Comparison of ENCODE assay signal across 9 cellular contexts in the genomic region with DNA sequence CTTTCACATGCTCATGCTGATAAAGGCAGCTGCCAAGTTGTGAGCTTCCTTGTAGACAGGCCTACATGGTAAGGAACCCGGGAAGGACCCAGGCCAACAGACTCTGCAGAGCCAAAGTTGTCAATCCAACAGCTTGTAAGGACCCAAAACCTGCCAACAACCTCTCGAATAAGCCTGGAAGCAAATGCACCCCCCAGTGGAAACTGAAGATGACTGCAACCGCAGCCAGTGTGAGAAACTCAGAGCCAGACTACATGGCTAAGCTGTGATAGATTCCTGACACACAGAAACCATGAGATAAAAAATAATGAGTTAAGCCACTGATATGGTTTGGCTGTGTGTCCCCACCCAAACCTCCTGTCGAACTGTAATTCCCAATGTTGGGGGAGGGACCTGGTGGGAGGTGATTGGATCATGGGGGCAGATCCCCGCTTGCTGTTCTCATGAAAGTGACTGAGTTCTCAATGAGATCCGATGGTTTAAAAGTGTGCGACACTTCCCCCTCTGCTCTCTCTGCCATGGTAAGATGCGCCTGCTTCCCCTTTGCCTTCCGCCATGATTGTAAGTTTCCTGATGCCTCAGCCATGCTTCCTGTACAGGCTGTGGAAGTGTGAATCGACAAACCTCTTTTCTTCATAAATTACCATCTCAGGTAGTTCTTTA. TPM values are rescaled to one million over a fixed set of nuclear protein-coding genes. Genes with fewer than 3 reads are reported as not detected.
DNase-seq lines count a peak whose midpoint lies in the region; ATAC-seq, FAIRE-seq and TF ChIP-seq lines count a peak whose summit lies in the region.
"Had no signal": no experiment of that assay in that cellular context is flagged by ENCODE, and none has a peak within 500 bp of the region (broad histone marks: within the 10 kb centered on the region; RNA-seq: fewer than 3 reads in every experiment).

No MANE protein-coding gene starts in this region.

- H3K27ac Mint-ChIP-seq in activated naive CD4-positive, alpha-beta T cell treated with anti-CD3 and anti-CD28 coated beads, Interleukin-2, amount 50 U/mL, for 72 hours = peak overlapping the region; percentile 33 to 44

- TF ChIP-seq POLR2A in esophagus muscularis mucosa (IDR thresholded peaks at IDR 0.05; ENCODE audit: low read depth) = no peak

- H3K4me1 ChIP-seq in small intestine (ENCODE audit: control insufficient read depth in 2 of 2, insufficient read depth in 1 of 2, low read depth in 1 of 2, low read length in 1 of 2) (no peaks in the 10 kb centered on the region), esophagus muscularis mucosa (no peaks in the 10 kb centered on the region)
- H3K4me1 ChIP-seq: SJCRH30 had no signal

- no peak overlapping the region for H3K27ac ChIP-seq in small intestine (ENCODE audit: low read depth in 1 of 2, low read length in 1 of 2)
- H3K27ac ChIP-seq in esophagus muscularis mucosa (replicated peaks in 1 of 4) = no peak overlapping the region
- H3K27ac ChIP-seq: SJCRH30 had no signal

- H3K36me3 ChIP-seq in small intestine (ENCODE audit: control insufficient read depth in 2 of 2, insufficient read depth in 2 of 2, low read length in 2 of 2) (no peaks in the 10 kb centered on the region), esophagus muscularis mucosa (no peaks in the 10 kb centered on the region)
- H3K36me3 ChIP-seq: SJCRH30 had no signal

- TF ChIP-seq CTCF in esophagus muscularis mucosa (IDR thresholded peaks at IDR 0.05) = peak in 1 of 3 experiments; percentile 2

- peak in 1 of 2 donors; percentile 38 for DNase-seq in activated naive CD4-positive, alpha-beta T cell treated with anti-CD3 and anti-CD28 coated beads, Interleukin-2, amount 50 U/mL, for 72 hours (ENCODE audit: low spot score in 2 of 2)
- DNase-seq in activated naive CD4-positive, alpha-beta T cell (lab: John Stamatoyannopoulos, UW) = no peak
- DNase-seq in NCI-H510A (lab: John Stamatoyannopoulos, UW) (peak; percentile 23), ecto neural progenitor cell (ENCODE audit: low spot score) (peak; percentile 65), small intestine (peak; percentile 43), esophagus muscularis mucosa (ENCODE audit: extremely low spot score) (no peak)
- no peak for DNase-seq in activated CD8-positive, alpha-beta memory T cell treated with anti-CD3 and anti-CD28 coated beads, Interleukin-2, amount 50 U/mL, for 48 hours

- H3K9me3 ChIP-seq in small intestine (ENCODE audit: control insufficient read depth, low read depth) (no peaks in the 10 kb centered on the region), esophagus muscularis mucosa (no peaks in the 10 kb centered on the region)
- H3K9me3 ChIP-seq: SJCRH30 had no signal

- H3K27me3 ChIP-seq in small intestine (ENCODE audit: control insufficient read depth in 2 of 2, insufficient read depth in 2 of 2, low read length in 2 of 2) (peaks cover 0 to 2% of the 10 kb centered on the region in 2 donors), esophagus muscularis mucosa (peaks cover 0 to 49% (median 3%) of the 10 kb centered on the region in 4 donors)
- H3K27me3 ChIP-seq: SJCRH30 had no signal

- 54 to 61% (median 59%) methylated on average over 10 of the region's 10 CpGs for WGBS in small intestine, 3 donors
- WGBS in esophagus muscularis mucosa = 52% methylated on average over 10 of the region's 10 CpGs

- H3K4me3 ChIP-seq in small intestine (ENCODE audit: low read depth in 1 of 2, low read length in 2 of 2) = no peak overlapping the region
- H3K4me3 ChIP-seq in esophagus muscularis mucosa = no peak overlapping the region
- H3K4me3 ChIP-seq: SJCRH30 had no signal

- no peaks in the 10 kb centered on the region for H3K36me3 Mint-ChIP-seq in activated naive CD4-positive, alpha-beta T cell treated with anti-CD3 and anti-CD28 coated beads, Interleukin-2, amount 50 U/mL, for 72 hours

- ATAC-seq in activated naive CD4-positive, alpha-beta T cell treated with anti-CD3 and anti-CD28 coated beads, Interleukin-2, amount 50 U/mL, for 72 hours = peak in 1 of 2 donors; percentile 60
- ATAC-seq in GM19397 (IDR thresholded peaks at IDR 0.05; ENCODE audit: unreplicated experiment) = no peak

- FAIRE-seq in small intestine (lab: Jason Lieb, UNC) = no peak

- H3K9me3 Mint-ChIP-seq in activated naive CD4-positive, alpha-beta T cell treated with anti-CD3 and anti-CD28 coated beads, Interleukin-2, amount 50 U/mL, for 72 hours = no peaks in the 10 kb centered on the region

- no peak for TF ChIP-seq EP300 in esophagus muscularis mucosa (IDR thresholded peaks at IDR 0.05)

- intact Hi-C loops in esophagus muscularis mucosa (cut with DNase I) = no loop called here

RNA-seq across cellular contexts. Expression of gene CLPSL2, which starts 18.8 kb away (rescaled TPM):
- total RNA-seq in activated naive CD4-positive, alpha-beta T cell treated with anti-CD3 and anti-CD28 coated beads, Interleukin-2, amount 50 U/mL, for 72 hours = under 1 TPM in 1 of 2 donors, not detected in 1; 0.74 TPM
- not detected for polyA plus RNA-seq in small intestine
- total RNA-seq in esophagus muscularis mucosa = not detected
- total RNA-seq: SJCRH30 had no signal

RNA-seq across cellular contexts. Expression of gene ARMC12, which starts 20.8 kb away (rescaled TPM):
- total RNA-seq in activated naive CD4-positive, alpha-beta T cell treated with anti-CD3 and anti-CD28 coated beads, Interleukin-2, amount 50 U/mL, for 72 hours = 1 to 10 TPM; 1.2 to 5.9 TPM
- 1 to 10 TPM in 1 of 3 donors, under 1 TPM in 1, not detected in 1; 0.72 to 2.5 TPM for polyA plus RNA-seq in small intestine
- 1 to 10 TPM in 1 of 4 donors, under 1 TPM in 2, not detected in 1; 0.50 to 1.0 (median 0.83) TPM for total RNA-seq in esophagus muscularis mucosa
- total RNA-seq: SJCRH30 had no signal

RNA-seq across cellular contexts. Expression of gene CLPSL1, which starts 23.2 kb away (rescaled TPM):
- total RNA-seq in activated naive CD4-positive, alpha-beta T cell treated with anti-CD3 and anti-CD28 coated beads, Interleukin-2, amount 50 U/mL, for 72 hours = not detected
- not detected for polyA plus RNA-seq in small intestine
- total RNA-seq in esophagus muscularis mucosa = not detected
- total RNA-seq: SJCRH30 had no signal

RNA-seq across cellular contexts. Expression of gene CLPS, which starts 39.5 kb away (rescaled TPM):
- not detected for total RNA-seq in activated naive CD4-positive, alpha-beta T cell treated with anti-CD3 and anti-CD28 coated beads, Interleukin-2, amount 50 U/mL, for 72 hours
- polyA plus RNA-seq in small intestine = 10 to 100 TPM in 2 of 3 donors, not detected in 1; 12.2 to 14.5 TPM
- total RNA-seq in esophagus muscularis mucosa = not detected
- total RNA-seq: SJCRH30 had no signal

RNA-seq across cellular contexts. Expression of gene LHFPL5, which starts 47.6 kb away (rescaled TPM):
- total RNA-seq in activated naive CD4-positive, alpha-beta T cell treated with anti-CD3 and anti-CD28 coated beads, Interleukin-2, amount 50 U/mL, for 72 hours = not detected
- under 1 TPM in 1 of 3 donors, not detected in 2; 0.12 TPM for polyA plus RNA-seq in small intestine
- not detected for total RNA-seq in esophagus muscularis mucosa

Comparison
In these comparisons a context has a peak if more than half of its experiments do, and no peak if none do; other contexts are left out.
1. DNase-seq: peak in NCI-H510A (single experiment), ecto neural progenitor cell (single experiment) and small intestine (single experiment); none in activated naive CD4-positive, alpha-beta T cell (0 of 4), activated CD8-positive, alpha-beta memory T cell treated with anti-CD3 and anti-CD28 coated beads, Interleukin-2, amount 50 U/mL, for 48 hours (single experiment) and esophagus muscularis mucosa (single experiment).